In the genomic region with DNA sequence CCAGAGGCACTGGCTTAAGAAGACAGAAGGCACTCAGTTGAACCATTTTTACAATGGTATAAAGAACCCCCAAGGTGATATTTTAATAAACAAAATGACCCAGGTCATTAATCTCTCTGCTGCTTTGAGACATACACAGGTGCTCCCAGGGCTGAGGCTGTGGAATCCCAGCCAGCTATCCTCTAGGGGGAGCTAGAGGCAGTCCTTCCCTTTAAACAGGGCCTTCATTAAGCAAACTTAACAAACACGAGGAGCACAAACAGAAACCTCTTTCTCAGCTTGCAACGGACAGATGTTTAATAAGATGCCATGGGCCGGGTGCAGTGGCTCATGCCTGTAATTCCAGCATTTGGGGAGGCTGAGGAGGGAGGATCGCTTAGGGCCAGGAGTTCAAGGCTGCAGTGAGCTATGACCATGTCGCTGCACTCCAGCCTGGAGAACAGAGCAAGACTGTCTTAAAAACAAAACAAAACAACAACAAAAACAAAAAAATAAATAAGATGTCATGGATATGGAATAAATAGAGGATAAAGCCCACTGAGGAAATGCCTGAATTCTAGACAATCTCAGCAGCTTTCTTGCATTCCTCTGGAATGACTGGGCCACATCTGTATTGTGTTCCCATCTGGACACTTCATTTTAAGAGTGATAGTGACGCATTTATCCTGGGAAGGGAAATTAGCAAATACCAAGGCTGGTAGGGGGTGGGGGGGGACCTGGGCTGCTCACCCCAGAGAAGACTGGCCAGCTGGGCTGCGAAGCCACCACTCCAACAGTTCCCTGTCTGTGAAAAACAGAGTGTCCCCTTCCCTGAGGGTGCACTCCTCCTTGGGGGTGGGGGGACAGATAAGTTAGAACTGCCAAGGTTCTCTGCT, we compare ENCODE assay signal across 9 cellular contexts.
A peak's percentile ranks its signal among the peaks of the same experiment; 100 is the strongest.
DNase-seq lines count a peak whose midpoint lies in the region; ATAC-seq, FAIRE-seq and TF ChIP-seq lines count a peak whose summit lies in the region.
"Had no signal": no experiment of that assay in that cellular context is flagged by ENCODE, and none has a peak within 500 bp of the region (broad histone marks: within the 10 kb centered on the region; RNA-seq: fewer than 3 reads in every experiment).

No MANE protein-coding gene starts in this region.

- no peaks in the 10 kb centered on the region for H3K36me3 Mint-ChIP-seq in activated naive CD8-positive, alpha-beta T cell treated with anti-CD3 and anti-CD28 coated beads, Interleukin-2, amount 50 U/mL, for 24 hours (ENCODE audit: low read depth)
- H3K36me3 Mint-ChIP-seq: activated naive CD4-positive, alpha-beta T cell treated with anti-CD3 and anti-CD28 coated beads, Interleukin-2, amount 50 U/mL, for 24 hours had no signal

- no peaks in the 10 kb centered on the region for H3K27me3 Mint-ChIP-seq in activated naive CD8-positive, alpha-beta T cell treated with anti-CD3 and anti-CD28 coated beads, Interleukin-2, amount 50 U/mL, for 24 hours
- H3K27me3 Mint-ChIP-seq: activated naive CD4-positive, alpha-beta T cell treated with anti-CD3 and anti-CD28 coated beads, Interleukin-2, amount 50 U/mL, for 24 hours had no signal

- H3K27me3 ChIP-seq in GM06990 (replicated peaks; ENCODE audit: control insufficient read depth, insufficient read depth, low read length) (no peaks in the 10 kb centered on the region), right atrium auricular region (no peaks in the 10 kb centered on the region), small intestine (ENCODE audit: control insufficient read depth in 2 of 2, insufficient read depth in 2 of 2, low read length in 2 of 2) (no peaks in the 10 kb centered on the region)

- H3K9me3 ChIP-seq in right atrium auricular region (no peaks in the 10 kb centered on the region), small intestine (ENCODE audit: control insufficient read depth, low read depth) (no peaks in the 10 kb centered on the region)

- H3K4me1 ChIP-seq in right atrium auricular region: peaks cover 0 to 38% of the 10 kb centered on the region in 2 donors
- no peaks in the 10 kb centered on the region for H3K4me1 ChIP-seq in small intestine (ENCODE audit: control insufficient read depth in 2 of 2, insufficient read depth in 1 of 2, low read depth in 1 of 2, low read length in 1 of 2)

- H3K27ac ChIP-seq in right atrium auricular region (peak overlapping the region; percentile 22 to 88), small intestine (ENCODE audit: low read depth in 1 of 2, low read length in 1 of 2) (no peak overlapping the region)

- no peak for ATAC-seq in activated naive CD8-positive, alpha-beta T cell treated with anti-CD3 and anti-CD28 coated beads, Interleukin-2, amount 50 U/mL, for 24 hours
- ATAC-seq in GM21423 (IDR thresholded peaks at IDR 0.05; ENCODE audit: unreplicated experiment): no peak
- ATAC-seq in GM19397 (IDR thresholded peaks at IDR 0.05; ENCODE audit: unreplicated experiment): no peak

- 53 to 59% (median 53%) methylated on average over 7 of the region's 7 CpGs for WGBS in small intestine, 3 donors

- no peak overlapping the region for H3K4me3 Mint-ChIP-seq in activated naive CD8-positive, alpha-beta T cell treated with anti-CD3 and anti-CD28 coated beads, Interleukin-2, amount 50 U/mL, for 24 hours

- DNase-seq in GM06990 (ENCODE audit: extremely low read depth, insufficient read length) (no peak), NCI-H1092 (lab: John Stamatoyannopoulos, UW) (peak; percentile 38), SIG-M5 (lab: John Stamatoyannopoulos, UW) (peak; percentile 1), right atrium auricular region (ENCODE audit: low spot score) (peak; percentile 86), small intestine (peak; percentile 56)
- DNase-seq in activated naive CD8-positive, alpha-beta T cell treated with anti-CD3 and anti-CD28 coated beads, Interleukin-2, amount 50 U/mL, for 24 hours: peak; percentile 63

- H3K4me1 Mint-ChIP-seq in activated naive CD8-positive, alpha-beta T cell treated with anti-CD3 and anti-CD28 coated beads, Interleukin-2, amount 50 U/mL, for 24 hours: peaks cover 54% of the 10 kb centered on the region

- H3K27ac Mint-ChIP-seq in activated naive CD8-positive, alpha-beta T cell treated with anti-CD3 and anti-CD28 coated beads, Interleukin-2, amount 50 U/mL, for 24 hours: no peak overlapping the region

- H3K4me3 ChIP-seq in GM06990 (replicated peaks; ENCODE audit: low read depth, low read length) (no peak overlapping the region), right atrium auricular region (no peak overlapping the region), small intestine (ENCODE audit: low read depth in 1 of 2, low read length in 2 of 2) (no peak overlapping the region)

- H3K36me3 ChIP-seq in GM06990 (ENCODE audit: control insufficient read depth, insufficient read depth, low read length) (no peaks in the 10 kb centered on the region), right atrium auricular region (no peaks in the 10 kb centered on the region), small intestine (ENCODE audit: control insufficient read depth in 2 of 2, insufficient read depth in 2 of 2, low read length in 2 of 2) (no peaks in the 10 kb centered on the region)

- TF ChIP-seq CTCF in GM06990 (IDR thresholded peaks at IDR 0.05; ENCODE audit: insufficient read depth, low read length, poor library complexity, severe bottlenecking): peak; percentile 83
- TF ChIP-seq CTCF in right atrium auricular region (IDR thresholded peaks at IDR 0.05): peak; percentile 63 to 70

- H3K9me3 Mint-ChIP-seq in activated naive CD8-positive, alpha-beta T cell treated with anti-CD3 and anti-CD28 coated beads, Interleukin-2, amount 50 U/mL, for 24 hours: no peaks in the 10 kb centered on the region
- H3K9me3 Mint-ChIP-seq: activated naive CD4-positive, alpha-beta T cell treated with anti-CD3 and anti-CD28 coated beads, Interleukin-2, amount 50 U/mL, for 24 hours had no signal

- no peak for FAIRE-seq in small intestine (lab: Jason Lieb, UNC)

Comparison
In these comparisons a context has a peak if more than half of its experiments do, and no peak if none do; other contexts are left out.
1. H3K27ac ChIP-seq: peak in right atrium auricular region (2 of 2); none in small intestine (0 of 2).